18 cellular contexts compared by ENCODE assay signal in genomic region chr7:12975387-12975786, GRCh38.
"Had no signal": no experiment of that assay in that cellular context is flagged by ENCODE, and none has a peak within 500 bp of the region (broad histone marks: within the 10 kb centered on the region; RNA-seq: fewer than 3 reads in every experiment).

No MANE protein-coding gene starts in this region.

- H3K4me3 ChIP-seq: SJSA1, SK-N-MC had no signal

- DNase-seq: IMR-90, Kasumi-1, MM.1S, NCI-H1092 treated with DMSO at 0.1 percent for 48 hours, NCI-H1436, NCI-H1694, NCI-H1930, NCI-H2081, NCI-H2107, NCI-H2227 treated with DMSO at 0.1 percent for 48 hours, NCI-H524 treated with DMSO at 0.1 percent for 48 hours, NCI-H69, NCI-H774, Right ventricle myocardium superior, RPMI8226, SIG-M5 had no signal
